ENCODE assay signal across 8 cellular contexts in genomic region chr17:28645576-28645939, GRCh38. TPM values are rescaled to one million over a fixed set of nuclear protein-coding genes. Genes with fewer than 3 reads are reported as not detected.
DNase-seq lines count a peak whose midpoint lies in the region; TF ChIP-seq lines count a peak whose summit lies in the region.

No MANE protein-coding gene starts in this region.

- peak overlapping the region; percentile 86 for H3K27ac Mint-ChIP-seq in activated naive CD4-positive, alpha-beta T cell treated with anti-CD3 and anti-CD28 coated beads for 36 hours

- H3K4me3 Mint-ChIP-seq in activated naive CD4-positive, alpha-beta T cell treated with anti-CD3 and anti-CD28 coated beads for 36 hours: peak overlapping the region; percentile 84

- H3K36me3 Mint-ChIP-seq in activated naive CD4-positive, alpha-beta T cell treated with anti-CD3 and anti-CD28 coated beads for 36 hours (ENCODE audit: low read depth): peaks cover 29% of the 10 kb centered on the region

- TF ChIP-seq CTCF in lower leg skin (IDR thresholded peaks at IDR 0.05) (no peak), tibial nerve (IDR thresholded peaks at IDR 0.05) (no peak)

- peaks cover 36% of the 10 kb centered on the region for H3K4me1 Mint-ChIP-seq in activated naive CD4-positive, alpha-beta T cell treated with anti-CD3 and anti-CD28 coated beads for 36 hours (ENCODE audit: low read depth)

- H3K9me3 Mint-ChIP-seq in activated naive CD4-positive, alpha-beta T cell treated with anti-CD3 and anti-CD28 coated beads for 36 hours: no peaks in the 10 kb centered on the region

- peak overlapping the region; percentile 80 for H3K27ac ChIP-seq in angular gyrus (ENCODE audit: low read depth, low read length)
- H3K27ac ChIP-seq in tibial nerve: peak overlapping the region; percentile 92 to 96 (median 94)

- intact Hi-C loops in activated naive CD4-positive, alpha-beta T cell treated with anti-CD3 and anti-CD28 coated beads for 36 hours (cut with micrococcal nuclease): loop anchor here (1.0 to 5.0 kb wide), 8 partner anchors 16 to 307 kb away; partner anchors contain the start of genes DHRS13, PIGS, PROCA1 and SDF2
- intact Hi-C loops in lower leg skin (cut with DNase I; ENCODE audit: low total_unique reads): no loop called here

- peak; percentile 14 for DNase-seq in activated naive CD4-positive, alpha-beta T cell treated with anti-CD3 and anti-CD28 coated beads for 36 hours
- DNase-seq in activated naive CD4-positive, alpha-beta T cell treated with Interleukin-2 at 50 U/mL for 16 hours: no peak
- DNase-seq in lower leg skin (ENCODE audit: low spot score in 2 of 2) (no peak), tibial nerve (ENCODE audit: low spot score in 2 of 2) (no peak), NCI-H2171 (lab: John Stamatoyannopoulos, UW) (no peak), SHP77 treated with DMSO at 0.1 percent for 48 hours (lab: John Stamatoyannopoulos, UW) (no peak)
- no peak for DNase-seq in activated CD4-positive, CD25-positive, alpha-beta regulatory T cell treated with anti-CD3 and anti-CD28 coated beads, Interleukin-2, amount 50 U/mL, for 72 hours

- 14 to 15% methylated on average over 8 of the region's 8 CpGs for WGBS in lower leg skin, 2 donors
- 20 to 26% methylated on average over 8 of the region's 8 CpGs for WGBS in tibial nerve, 2 donors

- H3K4me1 ChIP-seq in tibial nerve: peaks cover 4 to 37% (median 24%) of the 10 kb centered on the region in 4 donors

- H3K27me3 Mint-ChIP-seq in activated naive CD4-positive, alpha-beta T cell treated with anti-CD3 and anti-CD28 coated beads for 36 hours (ENCODE audit: low read depth): no peaks in the 10 kb centered on the region

- no peaks in the 10 kb centered on the region for H3K9me3 ChIP-seq in tibial nerve

- H3K36me3 ChIP-seq in tibial nerve: peaks cover 0 to 53% (median 10%) of the 10 kb centered on the region in 3 donors

- no peak for TF ChIP-seq EP300 in tibial nerve (IDR thresholded peaks at IDR 0.05)

- TF ChIP-seq POLR2A in lower leg skin (IDR thresholded peaks at IDR 0.05): no peak
- TF ChIP-seq POLR2A in tibial nerve (IDR thresholded peaks at IDR 0.05): no peak

- H3K4me3 ChIP-seq in lower leg skin (ENCODE audit: low read depth, poor library complexity, severe bottlenecking): peak overlapping the region; percentile 32
- H3K4me3 ChIP-seq in tibial nerve: peak overlapping the region; percentile 54 to 100 (median 91)

- H3K27me3 ChIP-seq in tibial nerve: no peaks in the 10 kb centered on the region

- CTCF ChIA-PET in activated naive CD4-positive, alpha-beta T cell treated with anti-CD3 and anti-CD28 coated beads for 36 hours (lab: Charles Lee): interaction anchor here (0.8 to 4.5 kb wide), 8 partner anchors 16 to 119 kb away, joined by 3 to 56 read pairs (median 6); partner anchors contain the start of genes PIGS, SDF2, SUPT6H and TLCD1

RNA-seq across cellular contexts. Expression of gene BLTP2, which starts 0.6 kb away (rescaled TPM):
- 10 to 100 TPM; 89.4 to 92.0 TPM for total RNA-seq in activated naive CD4-positive, alpha-beta T cell treated with anti-CD3 and anti-CD28 coated beads for 36 hours
- total RNA-seq in lower leg skin (10 to 100 TPM; 51.0 to 93.7 (median 83.7) TPM), tibial nerve (100 to 1,000 TPM in 3 of 4 donors, 10 to 100 TPM in 1; 95.1 to 133 (median 111) TPM)

RNA-seq across cellular contexts. Expression of gene SDF2, which starts 16.1 kb away (rescaled TPM):
- total RNA-seq in activated naive CD4-positive, alpha-beta T cell treated with anti-CD3 and anti-CD28 coated beads for 36 hours: 10 to 100 TPM; 30.3 to 30.9 TPM
- total RNA-seq in lower leg skin (10 to 100 TPM; 36.6 to 47.4 (median 38.0) TPM), tibial nerve (10 to 100 TPM; 26.7 to 45.3 (median 32.4) TPM)

RNA-seq across cellular contexts. Expression of gene SUPT6H, which starts 16.4 kb away (rescaled TPM):
- 10 to 100 TPM; 50.8 to 52.1 TPM for total RNA-seq in activated naive CD4-positive, alpha-beta T cell treated with anti-CD3 and anti-CD28 coated beads for 36 hours
- total RNA-seq in lower leg skin: 10 to 100 TPM; 47.2 to 86.7 (median 71.3) TPM
- 100 to 1,000 TPM in 1 of 4 donors, 10 to 100 TPM in 3; 56.4 to 101 (median 66.6) TPM for total RNA-seq in tibial nerve

RNA-seq across cellular contexts. Expression of gene RSKR, which starts 31.6 kb away (rescaled TPM):
- total RNA-seq in activated naive CD4-positive, alpha-beta T cell treated with anti-CD3 and anti-CD28 coated beads for 36 hours: 10 to 100 TPM; 15.6 TPM
- 1 to 10 TPM; 6.7 to 8.7 (median 6.9) TPM for total RNA-seq in lower leg skin
- total RNA-seq in tibial nerve: 10 to 100 TPM in 3 of 4 donors, 1 to 10 TPM in 1; 5.7 to 34.5 (median 16.2) TPM

RNA-seq across cellular contexts. Expression of gene SPAG5, which starts 46.7 kb away (rescaled TPM):
- 100 to 1,000 TPM; 210 to 216 TPM for total RNA-seq in activated naive CD4-positive, alpha-beta T cell treated with anti-CD3 and anti-CD28 coated beads for 36 hours
- total RNA-seq in lower leg skin (10 to 100 TPM in 1 of 4 donors, 1 to 10 TPM in 3; 4.0 to 12.4 (median 7.7) TPM), tibial nerve (10 to 100 TPM in 1 of 4 donors, 1 to 10 TPM in 3; 5.7 to 11.4 (median 7.6) TPM)
